In genomic region chr12:15977999-15978398, GRCh38 we compare ENCODE assay signal across 2 cellular contexts.
A peak's percentile ranks its signal among the peaks of the same experiment; 100 is the strongest.
TF ChIP-seq lines count a peak whose summit lies in the region.

No MANE protein-coding gene starts in this region.

TF ChIP-seq in HepG2, 621 proteins besides CTCF, POLR2A, EP300 and RAD21:
- TF ChIP-seq BRF2 (CRISPR knock-in tag; IDR thresholded peaks at IDR 0.05) (no peak), ZNF564 (CRISPR knock-in tag; IDR thresholded peaks at IDR 0.05) (no peak), RNF2 (conservative IDR thresholded peaks at IDR 0.05; ENCODE audit: low read depth) (no peak), ZNF615 (CRISPR knock-in tag; IDR thresholded peaks at IDR 0.05; ENCODE audit: borderline replicate concordance) (no peak), HNF1B (CRISPR knock-in tag; IDR thresholded peaks at IDR 0.05) (no peak), KLF12 (CRISPR knock-in tag; IDR thresholded peaks at IDR 0.05; ENCODE audit: borderline replicate concordance) (no peak), HNRNPK (IDR thresholded peaks at IDR 0.05; ENCODE audit: low read depth, low read length, poor library complexity, severe bottlenecking) (no peak), ZNF263 (CRISPR knock-in tag; IDR thresholded peaks at IDR 0.05) (no peak), ARID3A (IDR thresholded peaks at IDR 0.05; ENCODE audit: low read depth, low read length) (no peak), KLF13 (CRISPR knock-in tag; IDR thresholded peaks at IDR 0.05) (no peak), GFI1 (CRISPR knock-in tag; IDR thresholded peaks at IDR 0.05; ENCODE audit: borderline replicate concordance) (no peak), NR2F1 (CRISPR knock-in tag; IDR thresholded peaks at IDR 0.05) (no peak), ZNF777 (CRISPR knock-in tag; IDR thresholded peaks at IDR 0.05) (no peak), MXD1 (CRISPR knock-in tag; IDR thresholded peaks at IDR 0.05) (no peak), GMEB1 (CRISPR knock-in tag; IDR thresholded peaks at IDR 0.05; ENCODE audit: borderline replicate concordance) (no peak), UBTF (CRISPR knock-in tag; IDR thresholded peaks at IDR 0.05) (no peak), IKZF4 (CRISPR knock-in tag; IDR thresholded peaks at IDR 0.05; ENCODE audit: borderline replicate concordance, low read depth, not compliant biosample characterization) (no peak), RCOR2 (CRISPR knock-in tag; IDR thresholded peaks at IDR 0.05) (no peak)

TF ChIP-seq in GM12878, 131 proteins besides CTCF, POLR2A, EP300 and RAD21:
- TF ChIP-seq PBX3 (IDR thresholded peaks at IDR 0.05; ENCODE audit: insufficient replicate concordance, low read depth, low read length) (peak; percentile 46), ATF2 (IDR thresholded peaks at IDR 0.05; ENCODE audit: low read length) (no peak), SIN3A (IDR thresholded peaks at IDR 0.05; ENCODE audit: low read depth, low read length) (no peak), RUNX3 (IDR thresholded peaks at IDR 0.05; ENCODE audit: low read length) (peak; percentile 48), KLF5 (IDR thresholded peaks at IDR 0.05; ENCODE audit: partially characterized antibody) (no peak), EED (IDR thresholded peaks at IDR 0.05; ENCODE audit: low read depth) (no peak), PKNOX1 (IDR thresholded peaks at IDR 0.05) (peak; percentile 85)
